Comparison of ENCODE assay signal across 18 cellular contexts in genomic region chr1:29272171-29272907, GRCh38. TPM values are rescaled to one million over a fixed set of nuclear protein-coding genes. Genes with fewer than 3 reads are reported as not detected.
A peak's percentile ranks its signal among the peaks of the same experiment; 100 is the strongest.
DNase-seq lines count a peak whose midpoint lies in the region; ATAC-seq and TF ChIP-seq lines count a peak whose summit lies in the region.
"Had no signal": no experiment of that assay in that cellular context is flagged by ENCODE, and none has a peak within 500 bp of the region (broad histone marks: within the 10 kb centered on the region; RNA-seq: fewer than 3 reads in every experiment).

No MANE protein-coding gene starts in this region.

- WGBS in H9 (ENCODE audit: extremely low coverage, insufficient read length, low lambda C conversion rate): no CpG with 5 or more reads among the region's 6 CpGs
- 81 to 85% methylated on average over 6 of the region's 6 CpGs for WGBS in sigmoid colon, 2 donors

- no peak overlapping the region for H4K91ac ChIP-seq in H9 (ENCODE audit: insufficient read length, low read depth, low read length)

- no peak overlapping the region for H2AFZ ChIP-seq in H9 (ENCODE audit: low read length)

- no peaks in the 10 kb centered on the region for H3K9me3 Mint-ChIP-seq in H9
- H3K9me3 Mint-ChIP-seq: activated CD4-positive, alpha-beta memory T cell treated with anti-CD3 and anti-CD28 coated beads, Interleukin-2, amount 10 ng/mL, durations not matched to agents 7 days and 5 days; activated T-helper 17 cell treated with anti-CD3 and anti-CD28 coated beads, Interleukin-2, amount 50 U/mL, for 72 hours had no signal

- H3K27ac ChIP-seq in H9 (ENCODE audit: insufficient read length, low read depth, low read length): no peak overlapping the region
- peak overlapping the region; percentile 65; the same call in 1 of the 2 replicates for H3K27ac ChIP-seq in SJCRH30
- H3K27ac ChIP-seq in iPS-20b (ENCODE audit: low read length): no peak overlapping the region
- peak overlapping the region in 1 of 4 donors; percentile 10 for H3K27ac ChIP-seq in sigmoid colon
- H3K27ac ChIP-seq: BLaER1 treated with 17β-estradiol and CSF1 and Interleukin-3, amounts not matched to agents 10 nM and 100 nM; neutrophil; spleen; uterus had no signal

- no peaks in the 10 kb centered on the region for H4K20me1 ChIP-seq in H9 (ENCODE audit: control insufficient read depth, insufficient read depth, insufficient read length)
- H4K20me1 ChIP-seq: BLaER1 treated with 17β-estradiol and CSF1 and Interleukin-3, amounts not matched to agents 10 nM and 100 nM had no signal

- no peak overlapping the region for H3K18ac ChIP-seq in H9 (ENCODE audit: insufficient read length, low read depth, low read length)

- no peak overlapping the region for H4K8ac ChIP-seq in H9 (replicated peaks; ENCODE audit: insufficient read length, low read depth, low read length)

- no peak overlapping the region for H2BK120ac ChIP-seq in H9 (ENCODE audit: low read depth, low read length, poor library complexity, severe bottlenecking)

- H3K9ac ChIP-seq in H9 (ENCODE audit: extremely low read depth, insufficient read length, low read length): no peak overlapping the region
- peak overlapping the region; percentile 43; the same call in 1 of the 2 replicates for H3K9ac ChIP-seq in iPS-20b (ENCODE audit: low read depth, low read length)
- H3K9ac ChIP-seq: BLaER1 treated with 17β-estradiol and CSF1 and Interleukin-3, amounts not matched to agents 10 nM and 100 nM had no signal

- no peak overlapping the region for H2BK15ac ChIP-seq in H9 (ENCODE audit: low read depth, low read length)

- no peak overlapping the region for H2BK5ac ChIP-seq in H9 (ENCODE audit: insufficient read length, low read length)

- H3K4me2 ChIP-seq in H9 (ENCODE audit: insufficient read depth, insufficient read length, low read length): peak overlapping the region; percentile 23
- H3K4me2 ChIP-seq: BLaER1 treated with 17β-estradiol and CSF1 and Interleukin-3, amounts not matched to agents 10 nM and 100 nM had no signal

- no peak overlapping the region for H3K23ac ChIP-seq in H9 (ENCODE audit: insufficient read length, low read depth, low read length)

- no peak overlapping the region for H2AK5ac ChIP-seq in H9 (ENCODE audit: insufficient read length, low read length)

- peaks cover 4 to 15% (median 14%) of the 10 kb centered on the region in 3 experiments; a peak in 6 of 7 replicates for H3K36me3 Mint-ChIP-seq in H9 (ENCODE audit: insufficient read depth in 1 of 3, low read depth in 3 of 3)

- intact Hi-C loops in sigmoid colon (cut with DNase I): no loop called here

- no peak for TF ChIP-seq POLR2A in sigmoid colon (IDR thresholded peaks at IDR 0.05)

- no peak for TF ChIP-seq EP300 in sigmoid colon (IDR thresholded peaks at IDR 0.05)

- no peaks in the 10 kb centered on the region for H3K9me3 ChIP-seq in H9 (ENCODE audit: control insufficient read depth, low read depth, low read length)
- H3K9me3 ChIP-seq in SJCRH30 (replicated peaks): no peaks in the 10 kb centered on the region
- no peaks in the 10 kb centered on the region for H3K9me3 ChIP-seq in iPS-20b (ENCODE audit: insufficient read depth, low read depth, low read length)
- no peaks in the 10 kb centered on the region for H3K9me3 ChIP-seq in sigmoid colon
- H3K9me3 ChIP-seq: HAP-1, neutrophil, uterus had no signal

- no peaks in the 10 kb centered on the region; the same call in 1 of the 2 replicates for H3K27me3 Mint-ChIP-seq in H9 (ENCODE audit: low read depth)

- H3K4me1 ChIP-seq in H9 (ENCODE audit: insufficient read depth, low read length) (peaks cover 8% of the 10 kb centered on the region), SJCRH30 (peaks cover 46% of the 10 kb centered on the region), iPS-20b (ENCODE audit: insufficient read depth, low read length) (peaks cover 17% of the 10 kb centered on the region), sigmoid colon (peaks cover 0 to 18% (median 10%) of the 10 kb centered on the region in 4 donors)
- H3K4me1 ChIP-seq: spleen had no signal

- no peak overlapping the region for H3K4me3 ChIP-seq in SJCRH30
- peak overlapping the region; percentile 39; the same call in 1 of the 2 replicates for H3K4me3 ChIP-seq in iPS-20b (ENCODE audit: low read length)
- no peak overlapping the region for H3K4me3 ChIP-seq in sigmoid colon
- H3K4me3 ChIP-seq: BLaER1 treated with 17β-estradiol and CSF1 and Interleukin-3, amounts not matched to agents 10 nM and 100 nM; HAP-1; spleen; uterus had no signal

- no peak overlapping the region for H3K56ac ChIP-seq in H9 (ENCODE audit: insufficient read length, low read depth, low read length)

- peak overlapping the region in 1 of 2 experiments; percentile 62; a peak in 2 of 5 replicates for H3K4me3 Mint-ChIP-seq in H9
- H3K4me3 Mint-ChIP-seq: activated CD4-positive, alpha-beta memory T cell treated with anti-CD3 and anti-CD28 coated beads, Interleukin-2, amount 10 ng/mL, durations not matched to agents 7 days and 5 days; activated T-helper 17 cell treated with anti-CD3 and anti-CD28 coated beads, Interleukin-2, amount 50 U/mL, for 72 hours had no signal

- H3K79me1 ChIP-seq in H9 (ENCODE audit: insufficient read depth, low read depth, low read length, poor library complexity, severe bottlenecking): no peaks in the 10 kb centered on the region

- no peak overlapping the region for H3K4ac ChIP-seq in H9 (ENCODE audit: low read depth, low read length)

- peak overlapping the region; percentile 87 to 95 (median 90) for H3K27ac Mint-ChIP-seq in H9
- H3K27ac Mint-ChIP-seq: activated CD4-positive, alpha-beta memory T cell treated with anti-CD3 and anti-CD28 coated beads, Interleukin-2, amount 10 ng/mL, durations not matched to agents 7 days and 5 days; activated T-helper 17 cell treated with anti-CD3 and anti-CD28 coated beads, Interleukin-2, amount 50 U/mL, for 72 hours had no signal

- TF ChIP-seq CTCF in H9 (conservative IDR thresholded peaks at IDR 0.05) (no peak), sigmoid colon (IDR thresholded peaks at IDR 0.05) (no peak)

- no peak overlapping the region for H2BK12ac ChIP-seq in H9 (ENCODE audit: insufficient read length, low read depth, low read length)

- H3K79me2 ChIP-seq in H9 (ENCODE audit: insufficient read depth, low read length): no peaks in the 10 kb centered on the region

- no peak overlapping the region for H2BK20ac ChIP-seq in H9 (ENCODE audit: low read depth, low read length, poor library complexity, severe bottlenecking)

- no peaks in the 10 kb centered on the region for H3K23me2 ChIP-seq in H9 (ENCODE audit: insufficient read length, low read depth, low read length, poor library complexity, severe bottlenecking)

- no peaks in the 10 kb centered on the region for H3K27me3 ChIP-seq in H9 (ENCODE audit: insufficient read depth, low read length)
- no peaks in the 10 kb centered on the region for H3K27me3 ChIP-seq in SJCRH30
- no peaks in the 10 kb centered on the region for H3K27me3 ChIP-seq in iPS-20b (ENCODE audit: insufficient read depth, low read length)
- H3K27me3 ChIP-seq in sigmoid colon: no peaks in the 10 kb centered on the region
- H3K27me3 ChIP-seq: BLaER1 treated with 17β-estradiol and CSF1 and Interleukin-3, amounts not matched to agents 10 nM and 100 nM; uterus had no signal

- DNase-seq in H9: no peak
- DNase-seq in SJCRH30: no peak
- DNase-seq in sigmoid colon: peak; percentile 14
- DNase-seq in NCI-H82 (lab: John Stamatoyannopoulos, UW): no peak
- no peak for DNase-seq in DMS79 (lab: John Stamatoyannopoulos, UW)
- DNase-seq: activated CD4-positive, alpha-beta memory T cell treated with anti-CD3 and anti-CD28 coated beads, Interleukin-2, amount 10 ng/mL, durations not matched to agents 7 days and 5 days; DND-41; NCI-H1092 treated with DMSO at 0.1 percent for 48 hours; spleen; stimulated activated naive CD4-positive, alpha-beta T cell had no signal

- no peak overlapping the region for H4K5ac ChIP-seq in H9 (ENCODE audit: insufficient read length, low read depth, low read length)

- H3K14ac ChIP-seq in H9 (ENCODE audit: insufficient read depth, low read length): no peak overlapping the region

- H3K4me1 Mint-ChIP-seq in H9: peaks cover 21 to 30% of the 10 kb centered on the region in 2 experiments
- H3K4me1 Mint-ChIP-seq: activated CD4-positive, alpha-beta memory T cell treated with anti-CD3 and anti-CD28 coated beads, Interleukin-2, amount 10 ng/mL, durations not matched to agents 7 days and 5 days; activated T-helper 17 cell treated with anti-CD3 and anti-CD28 coated beads, Interleukin-2, amount 50 U/mL, for 72 hours had no signal

- no peak for ATAC-seq in HG02798 (IDR thresholded peaks at IDR 0.05; ENCODE audit: poor library complexity, unreplicated experiment)
- ATAC-seq in GM18873 (IDR thresholded peaks at IDR 0.05; ENCODE audit: low FRiP score, unreplicated experiment): no peak
- ATAC-seq: activated T-helper 17 cell treated with anti-CD3 and anti-CD28 coated beads, Interleukin-2, amount 50 U/mL, for 72 hours had no signal

- H3K36me3 ChIP-seq in SJCRH30 (peaks cover 5% of the 10 kb centered on the region; the same call in 1 of the 2 replicates), iPS-20b (ENCODE audit: insufficient read depth, low read depth, low read length) (no peaks in the 10 kb centered on the region), sigmoid colon (peaks cover 0 to 15% (median 0%) of the 10 kb centered on the region in 4 donors)
- H3K36me3 ChIP-seq: BLaER1 treated with 17β-estradiol and CSF1 and Interleukin-3, amounts not matched to agents 10 nM and 100 nM; neutrophil; spleen; uterus had no signal

- H3T11ph ChIP-seq in H9 (ENCODE audit: low read length): no peak overlapping the region

RNA-seq across cellular contexts. Expression of gene PTPRU, which starts 36.0 kb away (rescaled TPM):
- total RNA-seq in H9 (2021) (45.0 and 45.5 TPM in 2 replicates), sigmoid colon (10 to 100 TPM in 3 of 4 donors, 1 to 10 TPM in 1; 8.2 to 35.7 (median 25.1) TPM)
- total RNA-seq in SJCRH30 (2014; rRNA removed; shearing (Covaris generic)): 12.3 and 16.3 TPM in 2 replicates
- polyA plus RNA-seq in sigmoid colon: 1 to 10 TPM in 2 of 3 donors, under 1 TPM in 1; 0.92 to 7.9 (median 1.8) TPM

RNA-seq across cellular contexts. Expression of gene MECR, which starts 41.6 kb away (rescaled TPM):
- total RNA-seq in H9 (2021) (25.8 and 30.9 TPM in 2 replicates), sigmoid colon (10 to 100 TPM in 3 of 4 donors, 1 to 10 TPM in 1; 9.2 to 26.6 (median 18.5) TPM)
- total RNA-seq in SJCRH30 (2014; rRNA removed; shearing (Covaris generic)): 18.9 and 25.4 TPM in 2 replicates
- 10 to 100 TPM; 10.4 to 17.7 (median 12.6) TPM for polyA plus RNA-seq in sigmoid colon
